Comparison of ENCODE assay signal across 1 cellular context in genomic region chr7:137403282-137403681, GRCh38.
TF ChIP-seq lines count a peak whose summit lies in the region.

No MANE protein-coding gene starts in this region.

TF ChIP-seq in WTC11, 78 proteins besides CTCF, POLR2A, EP300 and RAD21 (continued from another document):
- TF ChIP-seq STAT6 (CRISPR knock-in tag; conservative IDR thresholded peaks at IDR 0.05; ENCODE audit: low read depth) (no peak), ZNF219 (CRISPR knock-in tag; IDR thresholded peaks at IDR 0.05; ENCODE audit: borderline replicate concordance) (no peak), ZNF396 (CRISPR knock-in tag; IDR thresholded peaks at IDR 0.05; ENCODE audit: borderline replicate concordance) (no peak), PRRX2 (CRISPR knock-in tag; IDR thresholded peaks at IDR 0.05) (no peak), ZBTB43 (CRISPR knock-in tag; IDR thresholded peaks at IDR 0.05) (no peak), E2F4 (CRISPR knock-in tag; IDR thresholded peaks at IDR 0.05; ENCODE audit: borderline replicate concordance, low read depth) (no peak), MXD4 (CRISPR knock-in tag; IDR thresholded peaks at IDR 0.05; ENCODE audit: borderline replicate concordance) (no peak), ZNF671 (CRISPR knock-in tag; IDR thresholded peaks at IDR 0.05) (no peak), NR3C1 (CRISPR knock-in tag; conservative IDR thresholded peaks at IDR 0.05; ENCODE audit: low read depth) (no peak), NR2C2 (CRISPR knock-in tag; IDR thresholded peaks at IDR 0.05) (no peak), TEAD4 (CRISPR knock-in tag; IDR thresholded peaks at IDR 0.05) (no peak)
